ENCODE assay signal across 8 cellular contexts in the genomic region with DNA sequence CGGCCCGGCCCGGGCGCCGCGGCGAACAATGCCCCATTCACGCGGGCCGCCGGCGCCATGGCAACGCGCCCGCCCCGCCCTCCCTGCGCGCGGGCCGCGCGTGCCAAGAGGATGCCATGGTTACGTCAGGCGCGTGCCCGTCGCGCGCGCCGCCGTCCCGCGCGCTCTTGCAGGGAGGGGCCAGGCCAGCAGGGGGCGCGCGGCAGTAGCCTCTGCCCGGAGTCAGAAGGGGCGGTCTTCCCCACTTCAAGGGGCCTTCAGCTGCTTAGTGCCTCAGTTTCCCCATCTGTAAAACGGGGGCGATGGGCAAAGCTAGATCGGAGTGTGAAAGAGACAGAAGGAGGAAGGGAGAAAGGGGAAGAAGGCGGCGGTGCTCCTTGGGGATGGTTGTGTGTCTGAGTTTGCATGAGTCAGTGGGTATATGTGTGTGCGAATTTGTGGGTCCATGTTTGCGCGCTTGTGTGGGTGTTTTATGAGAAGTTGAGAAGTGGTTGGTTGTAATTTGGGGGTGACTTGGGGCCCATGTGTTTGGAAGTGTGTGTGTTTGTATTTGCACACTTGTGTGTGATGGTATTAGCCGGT. TPM values are rescaled to one million over a fixed set of nuclear protein-coding genes. Genes with fewer than 3 reads are reported as not detected.
DNase-seq lines count a peak whose midpoint lies in the region; ATAC-seq and TF ChIP-seq lines count a peak whose summit lies in the region.

No MANE protein-coding gene starts in this region.

- no peaks in the 10 kb centered on the region for H3K36me3 ChIP-seq in liver (ENCODE audit: control insufficient read depth in 4 of 4, insufficient read depth in 3 of 4, low read depth in 1 of 4, low read length in 3 of 4)

- peaks cover 0 to 7% (median 2%) of the 10 kb centered on the region in 4 donors for H3K4me1 ChIP-seq in liver (ENCODE audit: control insufficient read depth in 4 of 4, insufficient read depth in 4 of 4, low read length in 3 of 4)

- no peaks in the 10 kb centered on the region for H3K9me3 ChIP-seq in liver (ENCODE audit: control insufficient read depth in 4 of 4, low read length in 3 of 4)

- H3K27ac ChIP-seq in cingulate gyrus (ENCODE audit: low read depth, low read length): peak overlapping the region; percentile 93
- no peak overlapping the region for H3K27ac ChIP-seq in liver (ENCODE audit: low read depth in 1 of 2, low read length in 2 of 2)

- H3K27me3 ChIP-seq in liver (ENCODE audit: control insufficient read depth in 4 of 4, insufficient read depth in 4 of 4, low read length in 3 of 4): no peaks in the 10 kb centered on the region

- peak overlapping the region in 1 of 3 donors; percentile 26 for H3K4me3 ChIP-seq in liver (ENCODE audit: low read depth in 1 of 3, low read length in 3 of 3)

- no peak overlapping the region for H3K9ac ChIP-seq in liver (ENCODE audit: low read depth in 1 of 2, low read length in 2 of 2)

- DNase-seq in AG20443 (ENCODE audit: low spot score): peak; percentile 96
- DNase-seq in NCI-H2196 treated with DMSO at 0.1 percent for 48 hours (lab: John Stamatoyannopoulos, UW; ENCODE audit: unreplicated experiment): peak; percentile 43
- DNase-seq in activated CD4-positive, alpha-beta T cell treated with anti-CD3 and anti-CD28 coated beads for 48 hours: peak; percentile 86
- DNase-seq in stimulated activated CD4-positive, alpha-beta T cell treated with anti-CD3 and anti-CD28 coated beads, Interleukin-4, amount 100 ng/mL, for 24 hours: peak; percentile 81

- 9% methylated on average over 49 of the region's 49 CpGs for WGBS in liver

- TF ChIP-seq RAD21 in liver (IDR thresholded peaks at IDR 0.05): peak; percentile 82 to 87

- ATAC-seq in GM21737 (IDR thresholded peaks at IDR 0.05; ENCODE audit: unreplicated experiment): peak; percentile 53
- no peak for ATAC-seq in GM21526 (IDR thresholded peaks at IDR 0.05; ENCODE audit: low FRiP score, unreplicated experiment)

- TF ChIP-seq CTCF in liver (IDR thresholded peaks at IDR 0.05; ENCODE audit: low read depth, low read length, missing input control): peak; percentile 94

TF ChIP-seq in liver, 16 proteins besides CTCF, POLR2A, EP300 and RAD21:
- no peak for TF ChIP-seq HNF4G (IDR thresholded peaks at IDR 0.05)
- TF ChIP-seq SP1 (IDR thresholded peaks at IDR 0.05): no peak
- TF ChIP-seq EGR1 (IDR thresholded peaks at IDR 0.05; ENCODE audit: low read depth in 2 of 2): no peak
- TF ChIP-seq, protein P1, sequence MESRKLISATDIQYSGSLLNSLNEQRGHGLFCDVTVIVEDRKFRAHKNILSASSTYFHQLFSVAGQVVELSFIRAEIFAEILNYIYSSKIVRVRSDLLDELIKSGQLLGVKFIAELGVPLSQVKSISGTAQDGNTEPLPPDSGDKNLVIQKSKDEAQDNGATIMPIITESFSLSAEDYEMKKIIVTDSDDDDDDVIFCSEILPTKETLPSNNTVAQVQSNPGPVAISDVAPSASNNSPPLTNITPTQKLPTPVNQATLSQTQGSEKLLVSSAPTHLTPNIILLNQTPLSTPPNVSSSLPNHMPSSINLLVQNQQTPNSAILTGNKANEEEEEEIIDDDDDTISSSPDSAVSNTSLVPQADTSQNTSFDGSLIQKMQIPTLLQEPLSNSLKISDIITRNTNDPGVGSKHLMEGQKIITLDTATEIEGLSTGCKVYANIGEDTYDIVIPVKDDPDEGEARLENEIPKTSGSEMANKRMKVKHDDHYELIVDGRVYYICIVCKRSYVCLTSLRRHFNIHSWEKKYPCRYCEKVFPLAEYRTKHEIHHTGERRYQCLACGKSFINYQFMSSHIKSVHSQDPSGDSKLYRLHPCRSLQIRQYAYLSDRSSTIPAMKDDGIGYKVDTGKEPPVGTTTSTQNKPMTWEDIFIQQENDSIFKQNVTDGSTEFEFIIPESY (IDR thresholded peaks at IDR 0.05): no peak
- TF ChIP-seq HNF4A (conservative IDR thresholded peaks at IDR 0.05): no peak
- no peak for TF ChIP-seq FOXA2 (IDR thresholded peaks at IDR 0.05)
- TF ChIP-seq RXRA (IDR thresholded peaks at IDR 0.05): no peak
- TF ChIP-seq YY1 (IDR thresholded peaks at IDR 0.05): no peak
- no peak for TF ChIP-seq TAF1 (conservative IDR thresholded peaks at IDR 0.05)
- TF ChIP-seq, protein P2, sequence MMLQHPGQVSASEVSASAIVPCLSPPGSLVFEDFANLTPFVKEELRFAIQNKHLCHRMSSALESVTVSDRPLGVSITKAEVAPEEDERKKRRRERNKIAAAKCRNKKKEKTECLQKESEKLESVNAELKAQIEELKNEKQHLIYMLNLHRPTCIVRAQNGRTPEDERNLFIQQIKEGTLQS (IDR thresholded peaks at IDR 0.05): no peak
- TF ChIP-seq, protein P3, sequence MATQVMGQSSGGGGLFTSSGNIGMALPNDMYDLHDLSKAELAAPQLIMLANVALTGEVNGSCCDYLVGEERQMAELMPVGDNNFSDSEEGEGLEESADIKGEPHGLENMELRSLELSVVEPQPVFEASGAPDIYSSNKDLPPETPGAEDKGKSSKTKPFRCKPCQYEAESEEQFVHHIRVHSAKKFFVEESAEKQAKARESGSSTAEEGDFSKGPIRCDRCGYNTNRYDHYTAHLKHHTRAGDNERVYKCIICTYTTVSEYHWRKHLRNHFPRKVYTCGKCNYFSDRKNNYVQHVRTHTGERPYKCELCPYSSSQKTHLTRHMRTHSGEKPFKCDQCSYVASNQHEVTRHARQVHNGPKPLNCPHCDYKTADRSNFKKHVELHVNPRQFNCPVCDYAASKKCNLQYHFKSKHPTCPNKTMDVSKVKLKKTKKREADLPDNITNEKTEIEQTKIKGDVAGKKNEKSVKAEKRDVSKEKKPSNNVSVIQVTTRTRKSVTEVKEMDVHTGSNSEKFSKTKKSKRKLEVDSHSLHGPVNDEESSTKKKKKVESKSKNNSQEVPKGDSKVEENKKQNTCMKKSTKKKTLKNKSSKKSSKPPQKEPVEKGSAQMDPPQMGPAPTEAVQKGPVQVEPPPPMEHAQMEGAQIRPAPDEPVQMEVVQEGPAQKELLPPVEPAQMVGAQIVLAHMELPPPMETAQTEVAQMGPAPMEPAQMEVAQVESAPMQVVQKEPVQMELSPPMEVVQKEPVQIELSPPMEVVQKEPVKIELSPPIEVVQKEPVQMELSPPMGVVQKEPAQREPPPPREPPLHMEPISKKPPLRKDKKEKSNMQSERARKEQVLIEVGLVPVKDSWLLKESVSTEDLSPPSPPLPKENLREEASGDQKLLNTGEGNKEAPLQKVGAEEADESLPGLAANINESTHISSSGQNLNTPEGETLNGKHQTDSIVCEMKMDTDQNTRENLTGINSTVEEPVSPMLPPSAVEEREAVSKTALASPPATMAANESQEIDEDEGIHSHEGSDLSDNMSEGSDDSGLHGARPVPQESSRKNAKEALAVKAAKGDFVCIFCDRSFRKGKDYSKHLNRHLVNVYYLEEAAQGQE (IDR thresholded peaks at IDR 0.05): no peak
- no peak for TF ChIP-seq GABPA (IDR thresholded peaks at IDR 0.05 in 1 of 2, conservative IDR thresholded peaks at IDR 0.05 in 1 of 2)
- no peak for TF ChIP-seq FOXA1 (IDR thresholded peaks at IDR 0.05)
- TF ChIP-seq, protein P4, sequence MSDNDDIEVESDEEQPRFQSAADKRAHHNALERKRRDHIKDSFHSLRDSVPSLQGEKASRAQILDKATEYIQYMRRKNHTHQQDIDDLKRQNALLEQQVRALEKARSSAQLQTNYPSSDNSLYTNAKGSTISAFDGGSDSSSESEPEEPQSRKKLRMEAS (IDR thresholded peaks at IDR 0.05): no peak
- no peak for TF ChIP-seq JUND (IDR thresholded peaks at IDR 0.05)

RNA-seq across cellular contexts. Expression of a gene that starts 11.6 kb away (rescaled TPM):
- 10 to 100 TPM; 10.3 to 18.4 TPM for total RNA-seq in liver
- 10 to 100 TPM in 1 of 2 donors, 1 to 10 TPM in 1; 3.3 to 14.8 TPM for polyA plus RNA-seq in liver

RNA-seq across cellular contexts. Expression of a gene that starts 14.3 kb away (rescaled TPM):
- total RNA-seq in liver: under 1 TPM in 1 of 2 donors, not detected in 1; 0.23 TPM
- not detected for polyA plus RNA-seq in liver

RNA-seq across cellular contexts. Expression of a gene that starts 26.6 kb away (rescaled TPM):
- 10 to 100 TPM in 1 of 2 donors, 1 to 10 TPM in 1; 8.4 to 22.1 TPM for total RNA-seq in liver
- 10 to 100 TPM; 23.6 to 54.2 TPM for polyA plus RNA-seq in liver

RNA-seq across cellular contexts. Expression of a gene that starts 38.0 kb away (rescaled TPM):
- total RNA-seq in liver: 100 to 1,000 TPM in 1 of 2 donors, 10 to 100 TPM in 1; 42.9 to 112 TPM
- 10 to 100 TPM; 45.0 to 88.6 TPM for polyA plus RNA-seq in liver

RNA-seq across cellular contexts. Expression of a gene that starts 45.2 kb away (rescaled TPM):
- 1,000 to 10,000 TPM in 1 of 2 donors, 100 to 1,000 TPM in 1; 618 to 1,316 TPM for total RNA-seq in liver
- polyA plus RNA-seq in liver: 1,000 to 10,000 TPM in 1 of 2 donors, 100 to 1,000 TPM in 1; 913 to 1,228 TPM

Comparison
In these comparisons a context has a peak if more than half of its experiments do, and no peak if none do; other contexts are left out.
1. DNase-seq: peak in every context shown above with its lines; median percentile 96 in AG20443; 86 in activated CD4-positive, alpha-beta T cell treated with anti-CD3 and anti-CD28 coated beads for 48 hours; 81 in stimulated activated CD4-positive, alpha-beta T cell treated with anti-CD3 and anti-CD28 coated beads, Interleukin-4, amount 100 ng/mL, for 24 hours; 43 in NCI-H2196 treated with DMSO at 0.1 percent for 48 hours.